8 cellular contexts compared by ENCODE assay signal in genomic region chr11:64341851-64342791, GRCh38. TPM values are rescaled to one million over a fixed set of nuclear protein-coding genes. Genes with fewer than 3 reads are reported as not detected.
A peak's percentile ranks its signal among the peaks of the same experiment; 100 is the strongest.
DNase-seq lines count a peak whose midpoint lies in the region; ATAC-seq and TF ChIP-seq lines count a peak whose summit lies in the region.

No MANE protein-coding gene starts in this region.

- ATAC-seq in GM18861 (IDR thresholded peaks at IDR 0.05; ENCODE audit: unreplicated experiment) = peak; percentile 40

- no peaks in the 10 kb centered on the region for H3K36me3 ChIP-seq in SK-N-MC (ENCODE audit: insufficient read depth, low read length)

- H3K9ac ChIP-seq in SK-N-MC (ENCODE audit: insufficient read length) = peak overlapping the region; percentile 52

- peak overlapping the region; percentile 30 for H3K27ac Mint-ChIP-seq in activated naive CD4-positive, alpha-beta T cell treated with anti-CD3 and anti-CD28 coated beads, Interleukin-2, amount 50 U/mL, for 24 hours
- H3K27ac Mint-ChIP-seq in glutamatergic neuron (ENCODE audit: unreplicated experiment) = peak overlapping the region; percentile 82
- no peak overlapping the region for H3K27ac Mint-ChIP-seq in osteocyte (ENCODE audit: unreplicated experiment)

- peak overlapping the region; percentile 69 for H3K4me3 ChIP-seq in SK-N-MC

- peak overlapping the region; percentile 26 for H3K4me3 Mint-ChIP-seq in activated naive CD4-positive, alpha-beta T cell treated with anti-CD3 and anti-CD28 coated beads, Interleukin-2, amount 50 U/mL, for 24 hours
- H3K4me3 Mint-ChIP-seq in glutamatergic neuron (ENCODE audit: unreplicated experiment) = peak overlapping the region; percentile 81
- H3K4me3 Mint-ChIP-seq in osteocyte (ENCODE audit: unreplicated experiment) = no peak overlapping the region

- no peaks in the 10 kb centered on the region for H3K9me3 ChIP-seq in SK-N-MC (ENCODE audit: low read depth, low read length)

- no peaks in the 10 kb centered on the region for H3K36me3 Mint-ChIP-seq in activated naive CD4-positive, alpha-beta T cell treated with anti-CD3 and anti-CD28 coated beads, Interleukin-2, amount 50 U/mL, for 24 hours
- H3K36me3 Mint-ChIP-seq in glutamatergic neuron (ENCODE audit: unreplicated experiment) (peaks cover 4% of the 10 kb centered on the region), osteocyte (ENCODE audit: unreplicated experiment) (no peaks in the 10 kb centered on the region)

- H3K4me1 Mint-ChIP-seq in activated naive CD4-positive, alpha-beta T cell treated with anti-CD3 and anti-CD28 coated beads, Interleukin-2, amount 50 U/mL, for 24 hours = peaks cover 40% of the 10 kb centered on the region
- peaks cover 18% of the 10 kb centered on the region for H3K4me1 Mint-ChIP-seq in glutamatergic neuron (ENCODE audit: low read depth, unreplicated experiment)
- H3K4me1 Mint-ChIP-seq in osteocyte (ENCODE audit: unreplicated experiment) = no peaks in the 10 kb centered on the region

- H3K27ac ChIP-seq in SK-N-MC = no peak overlapping the region
- peak overlapping the region; percentile 36 for H3K27ac ChIP-seq in temporal lobe (ENCODE audit: low read depth, low read length)

- TF ChIP-seq CTCF in LNCAP (IDR thresholded peaks at IDR 0.05) = peak; percentile 53
- peak; percentile 24 for TF ChIP-seq CTCF in glutamatergic neuron (IDR thresholded peaks at IDR 0.05; ENCODE audit: partially characterized antibody, unreplicated experiment)
- peak; percentile 30 for TF ChIP-seq CTCF in osteocyte (IDR thresholded peaks at IDR 0.05)

- H3K9me3 Mint-ChIP-seq in activated naive CD4-positive, alpha-beta T cell treated with anti-CD3 and anti-CD28 coated beads, Interleukin-2, amount 50 U/mL, for 24 hours = no peaks in the 10 kb centered on the region
- H3K9me3 Mint-ChIP-seq in glutamatergic neuron (ENCODE audit: unreplicated experiment) = peaks cover 20% of the 10 kb centered on the region
- H3K9me3 Mint-ChIP-seq in osteocyte (ENCODE audit: unreplicated experiment) = no peaks in the 10 kb centered on the region

- DNase-seq in SK-N-MC (ENCODE audit: low read depth, low spot score) (no peak), glutamatergic neuron (peak; percentile 94), osteocyte (ENCODE audit: extremely low spot score, unreplicated experiment) (no peak), KG1 (lab: John Stamatoyannopoulos, UW) (no peak)

- H3K27me3 Mint-ChIP-seq in activated naive CD4-positive, alpha-beta T cell treated with anti-CD3 and anti-CD28 coated beads, Interleukin-2, amount 50 U/mL, for 24 hours = no peaks in the 10 kb centered on the region
- H3K27me3 Mint-ChIP-seq in glutamatergic neuron (ENCODE audit: unreplicated experiment) (peaks cover 12% of the 10 kb centered on the region), osteocyte (ENCODE audit: unreplicated experiment) (no peaks in the 10 kb centered on the region)

RNA-seq across cellular contexts. Expression of gene CCDC88B, which starts 2.1 kb away (rescaled TPM):
- total RNA-seq in glutamatergic neuron (ENCODE audit: unreplicated experiment) (83.6 TPM), osteocyte (0.30 TPM in 1 of 2 replicates, not detected in the other), temporal lobe (0.98 TPM)

RNA-seq across cellular contexts. Expression of gene RPS6KA4, which starts 16.8 kb away (rescaled TPM):
- total RNA-seq in glutamatergic neuron (ENCODE audit: unreplicated experiment) (3.2 TPM), osteocyte (33.7 and 35.9 TPM in 2 replicates), temporal lobe (7.1 TPM)

RNA-seq across cellular contexts. Expression of gene PRDX5, which starts 24.2 kb away (rescaled TPM):
- total RNA-seq in glutamatergic neuron (ENCODE audit: unreplicated experiment) = 418 TPM
- 215 and 217 TPM in 2 replicates for total RNA-seq in osteocyte
- total RNA-seq in temporal lobe = 87.5 TPM

RNA-seq across cellular contexts. Expression of gene TRMT112, which starts 24.8 kb away (rescaled TPM):
- total RNA-seq in glutamatergic neuron (ENCODE audit: unreplicated experiment) (93.1 TPM), osteocyte (159 and 174 TPM in 2 replicates), temporal lobe (50.9 TPM)

RNA-seq across cellular contexts. Expression of gene ESRRA, which starts 36.8 kb away (rescaled TPM):
- total RNA-seq in glutamatergic neuron (ENCODE audit: unreplicated experiment) (69.9 TPM), osteocyte (32.7 and 37.4 TPM in 2 replicates), temporal lobe (10.8 TPM)

Comparison
In these comparisons a context has a peak if more than half of its experiments do, and no peak if none do; other contexts are left out.
1. RNA of gene CCDC88B, which starts 2.1 kb away (total RNA-seq): 83.6 TPM in glutamatergic neuron (single experiment); 0.98 TPM in temporal lobe (single experiment) and 0.30 TPM in osteocyte; every median in the first group is over 10 times any median in the second.
2. Peak in every context shown above with its lines, with median percentiles within 50 percentile points of each other: CTCF ChIP-seq.